7 cellular contexts compared by ENCODE assay signal in the genomic region with DNA sequence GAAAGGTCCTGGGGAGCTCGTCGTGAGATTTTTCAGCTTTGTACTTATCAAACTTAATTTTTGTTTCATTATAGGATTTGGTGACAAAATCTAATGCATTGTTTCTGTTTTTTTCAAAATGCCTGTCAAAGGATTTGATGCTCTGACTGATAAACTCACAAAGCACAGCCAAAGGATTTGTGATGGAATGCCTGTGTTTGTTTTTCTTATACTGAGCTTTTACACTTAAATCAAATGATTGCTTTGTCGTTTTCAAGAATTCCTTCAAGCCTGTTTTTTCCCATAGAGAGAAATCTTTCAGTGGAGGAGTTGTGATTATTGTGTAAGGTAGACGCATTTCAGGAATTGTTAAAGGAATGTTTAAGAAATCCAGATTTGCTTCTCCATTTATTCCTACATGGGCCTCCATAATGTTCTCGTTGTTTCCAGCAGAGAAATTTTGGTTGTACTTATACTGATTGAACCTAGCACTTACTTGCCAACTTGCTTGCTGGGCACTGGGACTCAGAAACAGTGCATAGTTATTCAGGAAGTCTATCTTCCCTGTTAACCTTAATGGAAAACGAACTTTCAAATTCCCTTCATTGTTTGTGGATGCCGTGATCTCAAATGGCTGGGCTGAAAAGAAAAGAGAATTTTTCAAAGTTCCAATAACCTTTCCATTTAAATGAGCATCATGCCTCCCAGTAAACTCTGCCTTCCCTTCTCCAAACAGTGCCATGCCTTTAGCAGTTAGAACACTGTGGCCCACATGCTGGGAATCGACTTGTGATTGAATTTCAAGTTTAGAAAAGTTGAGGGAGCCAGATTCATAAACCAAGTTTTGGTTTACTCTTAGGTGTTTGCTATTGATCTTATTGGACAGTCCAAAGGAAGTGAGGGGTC. TPM values are rescaled to one million over a fixed set of nuclear protein-coding genes. Genes with fewer than 3 reads are reported as not detected.
"Had no signal": no experiment of that assay in that cellular context is flagged by ENCODE, and none has a peak within 500 bp of the region (broad histone marks: within the 10 kb centered on the region; RNA-seq: fewer than 3 reads in every experiment).

No MANE protein-coding gene starts in this region.

- H3K9ac ChIP-seq: GM23248, KMS-11 had no signal

- H3K4me1 Mint-ChIP-seq: H9, IgD-negative memory B cell had no signal

- H3K36me3 Mint-ChIP-seq: IgD-negative memory B cell had no signal

- DNase-seq: GM23248, H9, HCEC 1CT, KBM-7 had no signal

- H3K4me3 ChIP-seq: GM23248 had no signal

- H3K9me3 Mint-ChIP-seq: H9, IgD-negative memory B cell had no signal

- H3K27ac Mint-ChIP-seq: H9, IgD-negative memory B cell had no signal

- H3K27ac ChIP-seq: GM23248, KMS-11 had no signal

- H3K4me3 Mint-ChIP-seq: H9, IgD-negative memory B cell had no signal

- H3K4me2 ChIP-seq: KMS-11 had no signal

- H2AFZ ChIP-seq: GM23248 had no signal

RNA-seq across cellular contexts. Expression of a gene that starts 36.5 kb away (rescaled TPM):
- total RNA-seq: GM23248, HT-29 had no signal
- polyA plus RNA-seq: GM23248, IgD-negative memory B cell had no signal
